1 cellular context compared by ENCODE assay signal in genomic region chr20:21523398-21523868, GRCh38.
TF ChIP-seq lines count a peak whose summit lies in the region.

No MANE protein-coding gene starts in this region.

TF ChIP-seq in SK-N-SH, 30 proteins besides CTCF, POLR2A, EP300 and RAD21 (continued from another document):
- no peak for TF ChIP-seq ZBTB33 (IDR thresholded peaks at IDR 0.05; ENCODE audit: borderline replicate concordance, low read depth)
